ENCODE assay signal across 8 cellular contexts in genomic region chr19:16627928-16628182, GRCh38. TPM values are rescaled to one million over a fixed set of nuclear protein-coding genes. Genes with fewer than 3 reads are reported as not detected.
DNase-seq lines count a peak whose midpoint lies in the region; ATAC-seq and TF ChIP-seq lines count a peak whose summit lies in the region.

No MANE protein-coding gene starts in this region.

- no peak overlapping the region for H3K27ac Mint-ChIP-seq in T-helper 17 cell

- no peaks in the 10 kb centered on the region for H3K27me3 Mint-ChIP-seq in T-helper 17 cell

- peak overlapping the region; percentile 76 for H3K27ac ChIP-seq in foreskin keratinocyte

- ATAC-seq in T-helper 17 cell (no peak), foreskin keratinocyte (no peak), HG03095 (IDR thresholded peaks at IDR 0.05; ENCODE audit: unreplicated experiment) (no peak), HG02642 (IDR thresholded peaks at IDR 0.05; ENCODE audit: poor library complexity, unreplicated experiment) (no peak)

- no peaks in the 10 kb centered on the region for H3K9me3 ChIP-seq in T-helper 17 cell (ENCODE audit: control insufficient read depth, low read length, poor library complexity, severe bottlenecking)

- H3K4me3 Mint-ChIP-seq in T-helper 17 cell = peak overlapping the region; percentile 97

- H3K27me3 ChIP-seq in foreskin keratinocyte = no peaks in the 10 kb centered on the region

- H3K4me3 ChIP-seq in GM12864 (ENCODE audit: low read depth, low read length) (peak overlapping the region; percentile 93), skeletal muscle cell (ENCODE audit: low read depth, low read length) (peak overlapping the region; percentile 98)

- H3K4me1 Mint-ChIP-seq in T-helper 17 cell = peaks cover 32% of the 10 kb centered on the region

- H3K4me1 ChIP-seq in foreskin keratinocyte = peaks cover 7% of the 10 kb centered on the region

- TF ChIP-seq CTCF in GM12864 (IDR thresholded peaks at IDR 0.05; ENCODE audit: low read depth, low read length, missing control alignments) = no peak
- no peak for TF ChIP-seq CTCF in foreskin keratinocyte (conservative IDR thresholded peaks at IDR 0.05)

- no peak for DNase-seq in GM12864 (ENCODE audit: low read depth)
- DNase-seq in T-helper 17 cell = no peak
- DNase-seq in foreskin keratinocyte = no peak
- no peak for DNase-seq in skeletal muscle cell (ENCODE audit: low read depth)
- no peak for DNase-seq in NCI-H526 (lab: John Stamatoyannopoulos, UW)
- DNase-seq in DMS 273 treated with DMSO at 0.1 percent for 48 hours (lab: John Stamatoyannopoulos, UW) = no peak

- peaks cover 4% of the 10 kb centered on the region for H3K36me3 Mint-ChIP-seq in T-helper 17 cell (ENCODE audit: low read depth)

RNA-seq across cellular contexts. Expression of gene MED26, which starts 0.1 kb away (rescaled TPM):
- 10 to 100 TPM; 36.4 to 41.8 TPM for total RNA-seq in T-helper 17 cell
- 7.6 and 7.9 TPM in 2 replicates for total RNA-seq in foreskin keratinocyte
- 4.7 and 4.9 TPM in 2 replicates for polyA plus RNA-seq in foreskin keratinocyte

RNA-seq across cellular contexts. Expression of gene SMIM7, which starts 32.1 kb away (rescaled TPM):
- total RNA-seq in T-helper 17 cell = 10 to 100 TPM; 60.7 to 70.2 TPM
- total RNA-seq in foreskin keratinocyte = 58.2 and 61.8 TPM in 2 replicates
- polyA plus RNA-seq in foreskin keratinocyte = 72.7 and 75.8 TPM in 2 replicates

RNA-seq across cellular contexts. Expression of gene TMEM38A, which starts 33.1 kb away (rescaled TPM):
- total RNA-seq in T-helper 17 cell (under 1 TPM; 0.27 to 0.42 TPM), foreskin keratinocyte (1.3 and 1.6 TPM in 2 replicates)
- polyA plus RNA-seq in foreskin keratinocyte = 1.3 TPM in 2 replicates

RNA-seq across cellular contexts. Expression of gene SLC35E1, which starts 55.6 kb away (rescaled TPM):
- total RNA-seq in T-helper 17 cell (10 to 100 TPM; 68.1 to 75.9 TPM), foreskin keratinocyte (37.8 and 42.1 TPM in 2 replicates)
- 24.2 and 24.4 TPM in 2 replicates for polyA plus RNA-seq in foreskin keratinocyte
